In genomic region chr1:172699111-172699510, GRCh38 we compare ENCODE assay signal across 10 cellular contexts. TPM values are rescaled to one million over a fixed set of nuclear protein-coding genes. Genes with fewer than 3 reads are reported as not detected.
A peak's percentile ranks its signal among the peaks of the same experiment; 100 is the strongest.
DNase-seq lines count a peak whose midpoint lies in the region; ATAC-seq, FAIRE-seq and TF ChIP-seq lines count a peak whose summit lies in the region.
"Had no signal": no experiment of that assay in that cellular context is flagged by ENCODE, and none has a peak within 500 bp of the region (broad histone marks: within the 10 kb centered on the region; RNA-seq: fewer than 3 reads in every experiment).

No MANE protein-coding gene starts in this region.

- no peak overlapping the region for H3K9ac ChIP-seq in GM12878 (ENCODE audit: control insufficient read depth, insufficient read depth, low read length)

- H3K4me3 ChIP-seq in GM12878 = no peak overlapping the region
- H3K4me3 ChIP-seq in foreskin fibroblast (ENCODE audit: low read depth in 1 of 2, low read length in 2 of 2) = no peak overlapping the region
- no peak overlapping the region for H3K4me3 ChIP-seq in vagina

- H3K4me2 ChIP-seq in GM12878 (ENCODE audit: control insufficient read depth, insufficient read depth) = no peak overlapping the region

- intact Hi-C loops in GM12878 (cut with micrococcal nuclease; ENCODE audit: unreplicated experiment) = loop anchor here (2.0 kb wide), 1 partner anchor 20 kb away; no protein-coding TSS in a partner anchor
- intact Hi-C loops in vagina (cut with DNase I) = no loop called here

- no peak for FAIRE-seq in GM12878 (lab: Jason Lieb, UNC)
- FAIRE-seq: islet of Langerhans had no signal

- RAD21 ChIA-PET in GM12878 (lab: Charles Lee; ENCODE audit: unreplicated experiment) = no interaction called here

- H3K4me1 ChIP-seq in GM12878 (ENCODE audit: control insufficient read depth, insufficient read depth, low read length) (peaks cover 12% of the 10 kb centered on the region), vagina (no peaks in the 10 kb centered on the region)

- H3K79me2 ChIP-seq in GM12878 (ENCODE audit: control insufficient read depth, insufficient read depth, low read length) = no peaks in the 10 kb centered on the region

- H2AFZ ChIP-seq in GM12878 (ENCODE audit: control insufficient read depth, low read depth, low read length) = no peak overlapping the region

- TF ChIP-seq CTCF in GM12878 (IDR thresholded peaks at IDR 0.05 in 2 of 3, conservative IDR thresholded peaks at IDR 0.05 in 1 of 3; ENCODE audit: control insufficient read depth in 2 of 3, extremely low read depth in 1 of 3, insufficient read depth in 1 of 3, low read depth in 3 of 3, low read length in 3 of 3) (no peak), foreskin fibroblast (IDR thresholded peaks at IDR 0.05; ENCODE audit: low read depth, low read length) (no peak), vagina (IDR thresholded peaks at IDR 0.05) (no peak)

- no peaks in the 10 kb centered on the region for H3K27me3 ChIP-seq in GM12878 (replicated peaks in 1 of 2; ENCODE audit: control insufficient read depth in 2 of 2, insufficient read depth in 2 of 2, low read length in 1 of 2)
- no peaks in the 10 kb centered on the region for H3K27me3 ChIP-seq in vagina

- peak; percentile 61 for DNase-seq in UCSD-AML1 (lab: John Stamatoyannopoulos, UW; ENCODE audit: unreplicated experiment)
- DNase-seq in GM12878 (ENCODE audit: low read depth, low spot score) = peak; percentile 17
- DNase-seq in stimulated activated CD4-positive, alpha-beta T cell treated with anti-CD3 and anti-CD28 coated beads, Interleukin-12 subunit alpha, Interleukin-12 subunit beta, amount 100 ng/mL, for 48 hours (ENCODE audit: low read depth in 2 of 3, low spot score in 1 of 3) = peak; percentile 62 to 73 (median 65)
- no peak for DNase-seq in foreskin fibroblast
- no peak for DNase-seq in vagina (ENCODE audit: extremely low spot score in 2 of 2)
- no peak for DNase-seq in NCI-H524 treated with DMSO at 0.1 percent for 48 hours (lab: John Stamatoyannopoulos, UW)

- CTCF ChIA-PET in GM12878 (lab: Yijun Ruan, JAX) = no interaction called here

- no TSS peak for BruUV-seq in GM12878 (replicated peaks; lab: Mats Ljungman, UMichigan)

- 0% methylated on average over 3 of the region's 3 CpGs for WGBS in GM12878 (ENCODE audit: insufficient coverage, insufficient replicate concordance, low lambda C conversion rate, missing lambda C conversion rate)

- H3K36me3 ChIP-seq in GM12878 (ENCODE audit: control insufficient read depth in 2 of 2, insufficient read depth in 2 of 2, low read length in 1 of 2) (no peaks in the 10 kb centered on the region), vagina (no peaks in the 10 kb centered on the region)

- TF ChIP-seq EP300 in GM12878 (IDR thresholded peaks at IDR 0.05; ENCODE audit: borderline replicate concordance in 1 of 2, control insufficient read depth in 1 of 2, low read depth in 2 of 2, low read length in 2 of 2) = no peak

- no peaks in the 10 kb centered on the region for H3K9me3 ChIP-seq in GM12878 (replicated peaks; ENCODE audit: control insufficient read depth, insufficient read depth, low read length)
- no peaks in the 10 kb centered on the region for H3K9me3 ChIP-seq in vagina

- H4K20me1 ChIP-seq in GM12878 (ENCODE audit: control insufficient read depth, insufficient read depth) = no peaks in the 10 kb centered on the region

- no peak overlapping the region for H3K27ac ChIP-seq in GM12878 (ENCODE audit: control insufficient read depth, insufficient read depth)
- H3K27ac ChIP-seq in vagina = no peak overlapping the region
- H3K27ac ChIP-seq: HL-60 had no signal

- POLR2A ChIA-PET in GM12878 (lab: Charles Lee) = no interaction called here

- in situ Hi-C loops in GM12878 (cut with MboI) = no loop called here

- SMC1A ChIA-PET in GM12878 (lab: Charles Lee; ENCODE audit: uncharacterized antibody, unreplicated experiment) = interaction anchor here (0.5 to 1.3 kb wide), 2 partner anchors 16 to 107 kb away, joined by 3 to 7 read pairs; no protein-coding TSS in a partner anchor

- no peak for TF ChIP-seq POLR2A in GM12878 (IDR thresholded peaks at IDR 0.05; ENCODE audit: low read depth, low read length)
- TF ChIP-seq POLR2A in vagina (IDR thresholded peaks at IDR 0.05) = no peak

- ATAC-seq in GM18502 (IDR thresholded peaks at IDR 0.05; ENCODE audit: poor library complexity, unreplicated experiment) (peak; percentile 81), HG03066 (IDR thresholded peaks at IDR 0.05; ENCODE audit: low read depth, unreplicated experiment) (peak; percentile 68), GM12878 (peak; percentile 78)

- TF ChIP-seq RAD21 in GM12878 (IDR thresholded peaks at IDR 0.05; ENCODE audit: insufficient read depth, low read depth, low read length) = no peak

TF ChIP-seq in GM12878, 131 proteins besides CTCF, POLR2A, EP300 and RAD21:
- TF ChIP-seq EED (IDR thresholded peaks at IDR 0.05; ENCODE audit: low read depth) (0 out of 2 replicates have a peak, but pooled peaks have one; percentile 22), NR2F1 (conservative IDR thresholded peaks at IDR 0.05) (no peak), SMC3 (IDR thresholded peaks at IDR 0.05; ENCODE audit: borderline replicate concordance, low read length) (no peak), PBX3 (IDR thresholded peaks at IDR 0.05; ENCODE audit: insufficient replicate concordance, low read depth, low read length) (no peak), JUND (IDR thresholded peaks at IDR 0.05; ENCODE audit: low read depth, low read length) (no peak), RUNX3 (IDR thresholded peaks at IDR 0.05; ENCODE audit: low read length) (0 out of 2 replicates have a peak, but pooled peaks have one; percentile 20), ETV6 (conservative IDR thresholded peaks at IDR 0.05 in 1 of 2, IDR thresholded peaks at IDR 0.05 in 1 of 2; ENCODE audit: borderline replicate concordance in 1 of 2, low read depth in 1 of 2) (peak in 1 of 2 experiments; percentile 48; a peak in 1 of 4 replicates), NR2C1 (IDR thresholded peaks at IDR 0.05) (no peak)

RNA-seq across cellular contexts. Expression of gene FASLG, which starts 40.2 kb away (rescaled TPM):
- total RNA-seq in GM12878 (2013; cell fraction: nucleolus; rRNA removed) = 0.34 TPM in 1 of 2 replicates, not detected in the other
- total RNA-seq in GM12878 (2014; rRNA removed) (0.06 and 0.11 TPM in 2 replicates), GM12878 (2014; rRNA removed; fragmentation: Illumina TruSeq; extraction: Trizol) (0.09 TPM in 1 of 2 replicates, not detected in the other), GM12878 (2021) (0.10 and 0.21 TPM in 2 replicates), vagina (not detected)
- polyA plus RNA-seq in GM12878 (2011; ENCODE audit: low read depth) = not detected
- polyA plus RNA-seq in GM12878 (2011; rRNA removed) (4.0 TPM in 2 replicates), GM12878 (2014; fragmentation: Illumina TruSeq; extraction: Trizol) (0.19 and 0.24 TPM in 2 replicates), GM12878 (2014; fragmentation: Nextera tagmentation; extraction: Ambion mirVana) (under 1 TPM; 0.05 to 0.08 TPM), GM12878 (2014; rRNA removed) (0.11 and 0.32 TPM in 2 replicates), GM12878 (2016; fragmentation: Nextera tagmentation; extraction: Ambion mirVana) (under 1 TPM in 1 of 2 experiments, not detected in 1; 0.08 TPM)
- polyA plus RNA-seq in GM12878 (2011; cell fraction: cytosol; rRNA removed) = 2.1 and 2.6 TPM in 2 replicates
- polyA plus RNA-seq in GM12878 (2011; cell fraction: nucleus; rRNA removed) = 3.5 TPM in 2 replicates
- polyA plus RNA-seq in GM12878 (2012) = not detected in 2 replicates
- polyA minus RNA-seq in GM12878 (2011; rRNA and poly(A)+ RNA removed) = 2.8 and 3.3 TPM in 2 replicates
- polyA minus RNA-seq in GM12878 (2011; cell fraction: cytosol; rRNA and poly(A)+ RNA removed) = 1.2 TPM in 1 of 2 replicates, not detected in the other
- polyA minus RNA-seq in GM12878 (2011; cell fraction: nucleus; rRNA and poly(A)+ RNA removed) = 3.5 and 5.0 TPM in 2 replicates

Comparison
In these comparisons a context has a peak if more than half of its experiments do, and no peak if none do; other contexts are left out.
1. DNase-seq: peak in UCSD-AML1 (single experiment), GM12878 (single experiment) and stimulated activated CD4-positive, alpha-beta T cell treated with anti-CD3 and anti-CD28 coated beads, Interleukin-12 subunit alpha, Interleukin-12 subunit beta, amount 100 ng/mL, for 48 hours (3 of 3); none in foreskin fibroblast (0 of 2), vagina (0 of 2) and NCI-H524 treated with DMSO at 0.1 percent for 48 hours (single experiment).
2. Peak in every context shown above with its lines, with median percentiles within 50 percentile points of each other: ATAC-seq.